Comparison of ENCODE assay signal across 8 cellular contexts in the genomic region with DNA sequence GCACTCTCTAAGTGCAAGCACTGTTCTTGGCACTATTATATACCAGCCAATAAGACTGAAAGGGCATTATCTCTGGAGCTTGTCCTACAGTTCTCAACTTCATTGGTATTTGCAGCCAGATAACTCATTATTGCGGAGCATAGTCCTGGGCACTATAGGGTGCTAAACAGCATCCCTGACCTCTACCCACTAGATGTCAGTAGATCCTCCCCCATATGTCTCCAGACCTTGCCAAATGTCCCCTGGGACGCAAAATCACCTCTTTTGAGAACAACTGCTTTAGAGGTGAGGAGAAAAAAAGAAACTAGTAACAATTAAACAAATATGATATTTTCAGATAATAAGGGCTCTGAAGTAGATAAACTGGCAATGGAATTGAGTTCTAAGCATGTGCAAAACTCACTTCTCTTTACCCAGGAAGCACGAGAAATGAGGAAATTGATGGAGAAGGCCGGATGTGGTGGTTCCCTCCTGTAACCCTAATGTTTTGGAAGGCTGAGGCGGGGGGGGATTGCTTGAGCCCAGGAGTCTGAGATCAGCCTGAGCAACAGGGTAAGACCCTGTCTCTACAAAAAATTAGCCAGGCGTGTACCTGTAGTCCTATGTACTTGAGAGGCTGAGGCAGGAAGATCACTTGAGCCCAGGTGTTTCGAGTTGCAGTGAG.
DNase-seq lines count a peak whose midpoint lies in the region; ATAC-seq, FAIRE-seq and TF ChIP-seq lines count a peak whose summit lies in the region.

No MANE protein-coding gene starts in this region.

- CTCF ChIA-PET in A549 (lab: Yijun Ruan, JAX), result interaction anchor here (1.0 to 1.9 kb wide), 4 partner anchors 15 to 163 kb away, joined by 3 to 7 read pairs (median 4); no protein-coding TSS in a partner anchor

- WGBS in A549 (ENCODE audit: missing lambda C conversion rate), result 71% methylated on average over 7 of the region's 7 CpGs

- no peak overlapping the region for H3K4me2 ChIP-seq in A549

- no peak for TF ChIP-seq POLR2A in A549 (IDR thresholded peaks at IDR 0.05; ENCODE audit: low read length)

- H3K4me1 ChIP-seq in A549, result no peaks in the 10 kb centered on the region

- peak in 1 of 2 experiments; percentile 46; a peak in 2 of 5 replicates for TF ChIP-seq RAD21 in A549 (conservative IDR thresholded peaks at IDR 0.05 in 1 of 2, IDR thresholded peaks at IDR 0.05 in 1 of 2)

- FAIRE-seq in A549 (lab: Jason Lieb, UNC), result no peak

- no peak for DNase-seq in A549 (ENCODE audit: low read depth in 1 of 2, low spot score in 1 of 2)
- peak; percentile 56 for DNase-seq in RPMI8226
- DNase-seq in left ventricle myocardium superior, result no peak
- DNase-seq in epidermal melanocyte (ENCODE audit: insufficient read length, low spot score), result no peak
- DNase-seq in DMS153 (lab: John Stamatoyannopoulos, UW), result no peak
- DNase-seq in NCI-H446 treated with DMSO at 0.1 percent for 48 hours (lab: John Stamatoyannopoulos, UW), result no peak

- H3K9me3 ChIP-seq in A549, result no peaks in the 10 kb centered on the region

- intact Hi-C loops in left ventricle myocardium superior (cut with micrococcal nuclease), result loop anchor here (5.0 to 10.0 kb wide), 2 partner anchors 88 to 350 kb away; no protein-coding TSS in a partner anchor

- H3K4me3 ChIP-seq in A549, result no peak overlapping the region

- TF ChIP-seq CTCF in A549 (IDR thresholded peaks at IDR 0.05), result peak; percentile 20; the same call in 1 of the 3 replicates

- H3K27ac ChIP-seq in A549, result no peak overlapping the region

- ATAC-seq in A549, result peak; percentile 47 to 65; a peak in 3 of 6 replicates
- ATAC-seq in GM18508 (IDR thresholded peaks at IDR 0.05; ENCODE audit: insufficient read depth, unreplicated experiment), result peak; percentile 31
- peak; percentile 31 for ATAC-seq in HG03039 (IDR thresholded peaks at IDR 0.05; ENCODE audit: unreplicated experiment)
- peak; percentile 32 for ATAC-seq in left ventricle myocardium superior

- TF ChIP-seq EP300 in A549 (IDR thresholded peaks at IDR 0.05), result no peak

- POLR2A ChIA-PET in A549 (lab: Yijun Ruan, JAX), result no interaction called here

TF ChIP-seq in A549, 52 proteins besides CTCF, POLR2A, EP300 and RAD21:
- TF ChIP-seq RNF2 (IDR thresholded peaks at IDR 0.05; ENCODE audit: borderline replicate concordance, low read depth) (no peak), HOXB13 (CRISPR knock-in tag; IDR thresholded peaks at IDR 0.05; ENCODE audit: low read depth) (no peak), CEBPB (IDR thresholded peaks at IDR 0.05) (no peak), MAZ (IDR thresholded peaks at IDR 0.05; ENCODE audit: borderline replicate concordance, low read depth, low read length) (no peak), EHF (CRISPR knock-in tag; IDR thresholded peaks at IDR 0.05) (no peak)
